ENCODE assay signal across 10 cellular contexts in genomic region chr17:2230877-2231276, GRCh38.
DNase-seq lines count a peak whose midpoint lies in the region; ATAC-seq lines count a peak whose summit lies in the region.
"Had no signal": no experiment of that assay in that cellular context is flagged by ENCODE, and none has a peak within 500 bp of the region (broad histone marks: within the 10 kb centered on the region; RNA-seq: fewer than 3 reads in every experiment).

No MANE protein-coding gene starts in this region.

- H3K4me1 Mint-ChIP-seq in activated T-cell treated with anti-CD3 and anti-CD28 coated beads, Interleukin-2, amount 50 U/mL, for 4 hours (ENCODE audit: low read depth) = peaks cover 14% of the 10 kb centered on the region
- peaks cover 54% of the 10 kb centered on the region for H3K4me1 Mint-ChIP-seq in activated CD8-positive, alpha-beta T cell treated with anti-CD3 and anti-CD28 coated beads, Interleukin-2, amount 10 ng/mL, durations not matched to agents 7 days and 5 days (ENCODE audit: low read depth)
- peaks cover 27% of the 10 kb centered on the region for H3K4me1 Mint-ChIP-seq in activated CD4-positive, alpha-beta memory T cell treated with anti-CD3 and anti-CD28 coated beads for 36 hours (ENCODE audit: low read depth)
- H3K4me1 Mint-ChIP-seq in stimulated activated naive B cell treated with anti-CD40 and anti-IgM and Interleukin-4, amounts not matched to agents 10 μg/mL and 1 μg/mL and 100 μg/mL, for 72 hours = no peaks in the 10 kb centered on the region

- no peak overlapping the region for H3K4me3 Mint-ChIP-seq in activated T-cell treated with anti-CD3 and anti-CD28 coated beads, Interleukin-2, amount 50 U/mL, for 4 hours
- H3K4me3 Mint-ChIP-seq in activated CD8-positive, alpha-beta T cell treated with anti-CD3 and anti-CD28 coated beads, Interleukin-2, amount 10 ng/mL, durations not matched to agents 7 days and 5 days = no peak overlapping the region
- no peak overlapping the region for H3K4me3 Mint-ChIP-seq in activated CD4-positive, alpha-beta memory T cell treated with anti-CD3 and anti-CD28 coated beads for 36 hours
- no peak overlapping the region for H3K4me3 Mint-ChIP-seq in stimulated activated naive B cell treated with anti-CD40 and anti-IgM and Interleukin-4, amounts not matched to agents 10 μg/mL and 1 μg/mL and 100 μg/mL, for 72 hours
- H3K4me3 Mint-ChIP-seq: nephron progenitor cell, T-cell had no signal

- no peaks in the 10 kb centered on the region for H3K9me3 Mint-ChIP-seq in activated T-cell treated with anti-CD3 and anti-CD28 coated beads, Interleukin-2, amount 50 U/mL, for 4 hours
- H3K9me3 Mint-ChIP-seq in activated CD8-positive, alpha-beta T cell treated with anti-CD3 and anti-CD28 coated beads, Interleukin-2, amount 10 ng/mL, durations not matched to agents 7 days and 5 days (ENCODE audit: insufficient read depth) = no peaks in the 10 kb centered on the region
- H3K9me3 Mint-ChIP-seq in activated CD4-positive, alpha-beta memory T cell treated with anti-CD3 and anti-CD28 coated beads for 36 hours = no peaks in the 10 kb centered on the region
- no peaks in the 10 kb centered on the region for H3K9me3 Mint-ChIP-seq in stimulated activated naive B cell treated with anti-CD40 and anti-IgM and Interleukin-4, amounts not matched to agents 10 μg/mL and 1 μg/mL and 100 μg/mL, for 72 hours
- H3K9me3 Mint-ChIP-seq: nephron progenitor cell, T-cell had no signal

- intact Hi-C loops in activated CD4-positive, alpha-beta memory T cell treated with anti-CD3 and anti-CD28 coated beads for 36 hours (cut with micrococcal nuclease) = no loop called here

- H3K27ac Mint-ChIP-seq in activated CD8-positive, alpha-beta T cell treated with anti-CD3 and anti-CD28 coated beads, Interleukin-2, amount 10 ng/mL, durations not matched to agents 7 days and 5 days = no peak overlapping the region
- no peak overlapping the region for H3K27ac Mint-ChIP-seq in activated CD4-positive, alpha-beta memory T cell treated with anti-CD3 and anti-CD28 coated beads for 36 hours
- H3K27ac Mint-ChIP-seq in stimulated activated naive B cell treated with anti-CD40 and anti-IgM and Interleukin-4, amounts not matched to agents 10 μg/mL and 1 μg/mL and 100 μg/mL, for 72 hours = no peak overlapping the region
- H3K27ac Mint-ChIP-seq: nephron progenitor cell had no signal

- DNase-seq in activated T-cell treated with anti-CD3 and anti-CD28 coated beads, Interleukin-2, amount 50 U/mL, for 4 hours = no peak
- DNase-seq in activated T-cell treated with anti-CD3 and anti-CD28 coated beads, Interleukin-2, amount 50 U/mL, for 1 hour = no peak
- DNase-seq in activated CD8-positive, alpha-beta T cell treated with anti-CD3 and anti-CD28 coated beads, Interleukin-2, amount 10 ng/mL, durations not matched to agents 7 days and 5 days = no peak
- peak; percentile 94 for DNase-seq in iris pigment epithelial cell (ENCODE audit: low read depth)
- DNase-seq in superior temporal gyrus (ENCODE audit: extremely low spot score) = peak; percentile 32
- no peak for DNase-seq in activated CD4-positive, alpha-beta memory T cell treated with anti-CD3 and anti-CD28 coated beads for 36 hours
- DNase-seq in NCI-H446 treated with DMSO at 0.1 percent for 48 hours (lab: John Stamatoyannopoulos, UW) = no peak
- no peak for DNase-seq in stimulated activated naive B cell treated with anti-CD40 and anti-IgM and Interleukin-4, amounts not matched to agents 10 μg/mL and 1 μg/mL and 100 μg/mL, for 72 hours
- DNase-seq: nephron progenitor cell, T-cell had no signal

- no peaks in the 10 kb centered on the region for H3K27me3 Mint-ChIP-seq in activated T-cell treated with anti-CD3 and anti-CD28 coated beads, Interleukin-2, amount 50 U/mL, for 4 hours (ENCODE audit: low read depth)
- H3K27me3 Mint-ChIP-seq in activated CD8-positive, alpha-beta T cell treated with anti-CD3 and anti-CD28 coated beads, Interleukin-2, amount 10 ng/mL, durations not matched to agents 7 days and 5 days (ENCODE audit: low read depth) = no peaks in the 10 kb centered on the region
- no peaks in the 10 kb centered on the region for H3K27me3 Mint-ChIP-seq in activated CD4-positive, alpha-beta memory T cell treated with anti-CD3 and anti-CD28 coated beads for 36 hours
- no peaks in the 10 kb centered on the region for H3K27me3 Mint-ChIP-seq in stimulated activated naive B cell treated with anti-CD40 and anti-IgM and Interleukin-4, amounts not matched to agents 10 μg/mL and 1 μg/mL and 100 μg/mL, for 72 hours
- H3K27me3 Mint-ChIP-seq: T-cell had no signal

- H3K36me3 Mint-ChIP-seq in activated T-cell treated with anti-CD3 and anti-CD28 coated beads, Interleukin-2, amount 50 U/mL, for 4 hours (ENCODE audit: insufficient read depth) = peaks cover 35% of the 10 kb centered on the region
- peaks cover 55% of the 10 kb centered on the region for H3K36me3 Mint-ChIP-seq in activated CD8-positive, alpha-beta T cell treated with anti-CD3 and anti-CD28 coated beads, Interleukin-2, amount 10 ng/mL, durations not matched to agents 7 days and 5 days (ENCODE audit: low read depth)
- peaks cover 6% of the 10 kb centered on the region for H3K36me3 Mint-ChIP-seq in activated CD4-positive, alpha-beta memory T cell treated with anti-CD3 and anti-CD28 coated beads for 36 hours
- H3K36me3 Mint-ChIP-seq in stimulated activated naive B cell treated with anti-CD40 and anti-IgM and Interleukin-4, amounts not matched to agents 10 μg/mL and 1 μg/mL and 100 μg/mL, for 72 hours = peaks cover 23 to 49% of the 10 kb centered on the region in 2 donors

- peak; percentile 65 to 67 for ATAC-seq in activated T-cell treated with anti-CD3 and anti-CD28 coated beads, Interleukin-2, amount 50 U/mL, for 4 hours
- peak; percentile 52 for ATAC-seq in activated CD8-positive, alpha-beta T cell treated with anti-CD3 and anti-CD28 coated beads, Interleukin-2, amount 10 ng/mL, durations not matched to agents 7 days and 5 days
- ATAC-seq in stimulated activated naive B cell treated with anti-CD40 and anti-IgM and Interleukin-4, amounts not matched to agents 10 μg/mL and 1 μg/mL and 100 μg/mL, for 72 hours (replicated peaks) = no peak

- CTCF ChIA-PET in activated CD8-positive, alpha-beta T cell treated with anti-CD3 and anti-CD28 coated beads, Interleukin-2, amount 10 ng/mL, durations not matched to agents 7 days and 5 days (lab: Charles Lee) = interaction anchor here (0.7 to 5.1 kb wide), 11 partner anchors 7 to 176 kb away, joined by 3 to 33 read pairs (median 5); partner anchors contain the start of gene HIC1
- CTCF ChIA-PET in activated CD4-positive, alpha-beta memory T cell treated with anti-CD3 and anti-CD28 coated beads for 36 hours (lab: Charles Lee) = interaction anchor here (0.5 to 1.9 kb wide), 4 partner anchors 14 to 166 kb away, joined by 3 to 5 read pairs (median 4); no protein-coding TSS in a partner anchor

- POLR2A ChIA-PET in activated CD8-positive, alpha-beta T cell treated with anti-CD3 and anti-CD28 coated beads, Interleukin-2, amount 10 ng/mL, durations not matched to agents 7 days and 5 days (lab: Charles Lee) = no interaction called here
- POLR2A ChIA-PET in activated CD4-positive, alpha-beta memory T cell treated with anti-CD3 and anti-CD28 coated beads for 36 hours (lab: Charles Lee) = no interaction called here

Comparison
In these comparisons a context has a peak if more than half of its experiments do, and no peak if none do; other contexts are left out.
1. ATAC-seq: peak in activated T-cell treated with anti-CD3 and anti-CD28 coated beads, Interleukin-2, amount 50 U/mL, for 4 hours (2 of 2) and activated CD8-positive, alpha-beta T cell treated with anti-CD3 and anti-CD28 coated beads, Interleukin-2, amount 10 ng/mL, durations not matched to agents 7 days and 5 days (single experiment); none in stimulated activated naive B cell treated with anti-CD40 and anti-IgM and Interleukin-4, amounts not matched to agents 10 μg/mL and 1 μg/mL and 100 μg/mL, for 72 hours (0 of 2).
2. DNase-seq: peak in iris pigment epithelial cell (single experiment) and superior temporal gyrus (single experiment); none in activated T-cell treated with anti-CD3 and anti-CD28 coated beads, Interleukin-2, amount 50 U/mL, for 4 hours (single experiment), activated T-cell treated with anti-CD3 and anti-CD28 coated beads, Interleukin-2, amount 50 U/mL, for 1 hour (single experiment), activated CD8-positive, alpha-beta T cell treated with anti-CD3 and anti-CD28 coated beads, Interleukin-2, amount 10 ng/mL, durations not matched to agents 7 days and 5 days (single experiment), activated CD4-positive, alpha-beta memory T cell treated with anti-CD3 and anti-CD28 coated beads for 36 hours (single experiment), NCI-H446 treated with DMSO at 0.1 percent for 48 hours (single experiment) and stimulated activated naive B cell treated with anti-CD40 and anti-IgM and Interleukin-4, amounts not matched to agents 10 μg/mL and 1 μg/mL and 100 μg/mL, for 72 hours (single experiment).